8 cellular contexts compared by ENCODE assay signal in the genomic region with DNA sequence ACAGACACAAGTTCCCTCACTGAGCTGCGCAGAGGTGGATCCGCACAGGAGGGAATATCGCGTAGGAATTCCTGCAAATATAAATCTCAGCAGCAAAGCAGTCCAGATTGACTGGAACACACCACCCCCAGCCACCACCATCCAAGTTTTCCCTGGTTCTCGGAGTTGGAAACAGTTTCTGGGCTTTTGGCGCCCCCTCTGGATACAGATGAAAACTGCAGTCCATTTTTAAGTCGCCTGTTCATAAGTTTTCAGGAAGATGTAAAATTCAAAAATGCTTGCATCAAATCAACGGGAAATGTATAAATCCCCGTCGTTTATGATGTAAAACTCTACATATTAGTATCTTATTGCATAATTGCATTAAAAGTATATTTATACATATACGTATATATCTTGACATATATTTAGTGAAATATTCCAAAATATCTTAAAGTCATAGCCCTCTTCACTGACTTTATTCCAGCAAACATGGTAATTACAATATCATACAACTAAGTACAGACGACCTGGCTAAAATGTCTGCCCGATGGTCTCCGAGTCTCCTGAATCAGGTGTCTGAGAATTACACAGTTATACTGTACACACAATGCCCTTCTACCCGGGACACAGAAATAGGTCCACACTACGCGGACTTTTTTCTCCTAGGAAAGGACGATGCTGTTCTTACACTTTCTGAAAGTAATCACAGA. TPM values are rescaled to one million over a fixed set of nuclear protein-coding genes. Genes with fewer than 3 reads are reported as not detected.
A peak's percentile ranks its signal among the peaks of the same experiment; 100 is the strongest.
DNase-seq lines count a peak whose midpoint lies in the region; ATAC-seq and TF ChIP-seq lines count a peak whose summit lies in the region.

No MANE protein-coding gene starts in this region.

- no peak overlapping the region for H3K4me3 Mint-ChIP-seq in activated CD8-positive, alpha-beta T cell treated with anti-CD3 and anti-CD28 coated beads for 36 hours

- peaks cover 2% of the 10 kb centered on the region for H3K36me3 Mint-ChIP-seq in activated CD8-positive, alpha-beta T cell treated with anti-CD3 and anti-CD28 coated beads for 36 hours (ENCODE audit: low read depth)

- H3K36me3 ChIP-seq in ACC112 (ENCODE audit: insufficient read depth, low read length) (no peaks in the 10 kb centered on the region), osteoblast (ENCODE audit: insufficient read depth, low read length) (no peaks in the 10 kb centered on the region)

- peak overlapping the region; percentile 92 for H3K4me2 ChIP-seq in osteoblast (ENCODE audit: insufficient read depth, low read length)

- H2AFZ ChIP-seq in ACC112 (ENCODE audit: low read length, unreplicated experiment) (no peak overlapping the region), osteoblast (ENCODE audit: low read length) (peak overlapping the region; percentile 86)

- H3K4me1 Mint-ChIP-seq in activated CD8-positive, alpha-beta T cell treated with anti-CD3 and anti-CD28 coated beads for 36 hours (ENCODE audit: low read depth): peaks cover 10% of the 10 kb centered on the region

- H3K9me3 ChIP-seq in osteoblast (ENCODE audit: low read depth, low read length): no peaks in the 10 kb centered on the region

- H3K4me3 ChIP-seq in ACC112 (ENCODE audit: low read depth, low read length): peak overlapping the region; percentile 71
- H3K4me3 ChIP-seq in osteoblast (ENCODE audit: insufficient read depth, low read length): peak overlapping the region; percentile 71

- peak; percentile 90 for TF ChIP-seq CTCF in activated CD8-positive, alpha-beta T cell treated with anti-CD3 and anti-CD28 coated beads for 36 hours (IDR thresholded peaks at IDR 0.05)
- TF ChIP-seq CTCF in osteoblast (IDR thresholded peaks at IDR 0.05; ENCODE audit: extremely low read depth, low read depth, low read length) (peak; percentile 96), omental fat pad (IDR thresholded peaks at IDR 0.05) (peak in 1 of 3 donors; percentile 27)

- H3K79me2 ChIP-seq in ACC112 (ENCODE audit: control insufficient read depth, insufficient read depth, low read length, unreplicated experiment): no peaks in the 10 kb centered on the region
- H3K79me2 ChIP-seq in osteoblast (ENCODE audit: insufficient read depth, low read length): peaks cover 21% of the 10 kb centered on the region

- peaks cover 46% of the 10 kb centered on the region for H3K27me3 ChIP-seq in ACC112 (ENCODE audit: insufficient read depth, low read length)
- peaks cover 44% of the 10 kb centered on the region for H3K27me3 ChIP-seq in osteoblast (ENCODE audit: insufficient read depth, low read length)

- H3K9me3 Mint-ChIP-seq in activated CD8-positive, alpha-beta T cell treated with anti-CD3 and anti-CD28 coated beads for 36 hours: no peaks in the 10 kb centered on the region

- intact Hi-C loops in activated CD8-positive, alpha-beta T cell treated with anti-CD3 and anti-CD28 coated beads for 36 hours (cut with micrococcal nuclease): no loop called here

- POLR2A ChIA-PET in activated CD8-positive, alpha-beta T cell treated with anti-CD3 and anti-CD28 coated beads for 36 hours (lab: Charles Lee): no interaction called here

- ATAC-seq in activated CD8-positive, alpha-beta T cell treated with anti-CD3 and anti-CD28 coated beads for 36 hours: no peak
- ATAC-seq in omental fat pad (ENCODE audit: low FRiP score): no peak

- peaks cover 75% of the 10 kb centered on the region for H3K27me3 Mint-ChIP-seq in activated CD8-positive, alpha-beta T cell treated with anti-CD3 and anti-CD28 coated beads for 36 hours

- H4K20me1 ChIP-seq in osteoblast (ENCODE audit: insufficient read depth, low read length): no peaks in the 10 kb centered on the region

- H3K27ac Mint-ChIP-seq in activated CD8-positive, alpha-beta T cell treated with anti-CD3 and anti-CD28 coated beads for 36 hours: no peak overlapping the region

- H3K27ac ChIP-seq in ACC112 (ENCODE audit: low read depth, low read length): no peak overlapping the region
- no peak overlapping the region for H3K27ac ChIP-seq in osteoblast (ENCODE audit: low read depth, low read length)

- CTCF ChIA-PET in activated CD8-positive, alpha-beta T cell treated with anti-CD3 and anti-CD28 coated beads for 36 hours (lab: Charles Lee): no interaction called here

- H3K4me1 ChIP-seq in ACC112 (ENCODE audit: control insufficient read depth, insufficient read depth, low read length, unreplicated experiment): peaks cover 12% of the 10 kb centered on the region
- H3K4me1 ChIP-seq in osteoblast (ENCODE audit: insufficient read depth, low read length): peaks cover 28% of the 10 kb centered on the region

- peak; percentile 92 for DNase-seq in ELR (ENCODE audit: low read depth)
- peak; percentile 57 for DNase-seq in NCI-H1694 treated with DMSO at 0.1 percent for 48 hours (lab: John Stamatoyannopoulos, UW)
- peak; percentile 54 for DNase-seq in activated CD8-positive, alpha-beta T cell treated with anti-CD3 and anti-CD28 coated beads for 36 hours
- DNase-seq in globus pallidus (ENCODE audit: low spot score): peak; percentile 90
- peak; percentile 95 for DNase-seq in osteoblast (ENCODE audit: insufficient read length, low spot score, missing footprints)
- DNase-seq in omental fat pad (ENCODE audit: low spot score): no peak
- no peak for DNase-seq in activated naive CD4-positive, alpha-beta T cell treated with Interleukin-2 at 50 U/mL for 16 hours

RNA-seq across cellular contexts. Expression of gene SOX9, which starts 2.1 kb away (rescaled TPM):
- not detected for total RNA-seq in activated CD8-positive, alpha-beta T cell treated with anti-CD3 and anti-CD28 coated beads for 36 hours
- total RNA-seq in osteoblast (6.5 and 8.3 TPM in 2 replicates), omental fat pad (1 to 10 TPM in 2 of 4 donors, under 1 TPM in 2; 0.50 to 7.9 (median 1.8) TPM)

Comparison
In these comparisons a context has a peak if more than half of its experiments do, and no peak if none do; other contexts are left out.
1. DNase-seq: peak in ELR (single experiment), NCI-H1694 treated with DMSO at 0.1 percent for 48 hours (single experiment), activated CD8-positive, alpha-beta T cell treated with anti-CD3 and anti-CD28 coated beads for 36 hours (single experiment), globus pallidus (single experiment) and osteoblast (single experiment); none in omental fat pad (single experiment) and activated naive CD4-positive, alpha-beta T cell treated with Interleukin-2 at 50 U/mL for 16 hours (single experiment).